Comparison of ENCODE assay signal across 1 cellular context in genomic region chr4:87092389-87093141, GRCh38.
TF ChIP-seq lines count a peak whose summit lies in the region.

No MANE protein-coding gene starts in this region.

TF ChIP-seq in K562, 482 proteins besides CTCF, POLR2A, EP300 and RAD21 (continued from another document and continues in another):
- TF ChIP-seq MLLT1 (IDR thresholded peaks at IDR 0.05) = no peak
- TF ChIP-seq ZNF518B (CRISPR knock-in tag; IDR thresholded peaks at IDR 0.05) = no peak
- TF ChIP-seq IRF9 (tag; IDR thresholded peaks at IDR 0.05) = no peak
- no peak for TF ChIP-seq KDM5B (IDR thresholded peaks at IDR 0.05; ENCODE audit: insufficient replicate concordance, low read depth, low read length)
- peak; percentile 53; the same call in 1 of the 2 replicates for TF ChIP-seq DPF2 (IDR thresholded peaks at IDR 0.05)
- no peak for TF ChIP-seq ZNF197 (CRISPR knock-in tag; IDR thresholded peaks at IDR 0.05; ENCODE audit: low read depth)
- TF ChIP-seq NR1H2 (CRISPR knock-in tag; IDR thresholded peaks at IDR 0.05) = no peak
- no peak for TF ChIP-seq PTBP1 (IDR thresholded peaks at IDR 0.05; ENCODE audit: low read depth, low read length)
- peak; percentile 66 for TF ChIP-seq ARID1B (IDR thresholded peaks at IDR 0.05)
- no peak for TF ChIP-seq ZNF589 (CRISPR knock-in tag; IDR thresholded peaks at IDR 0.05; ENCODE audit: low read depth)
- TF ChIP-seq MEF2A (IDR thresholded peaks at IDR 0.05; ENCODE audit: control insufficient read depth, low read depth, low read length) = no peak
- TF ChIP-seq GTF2E2 (tag; IDR thresholded peaks at IDR 0.05) = no peak
- no peak for TF ChIP-seq E4F1 (CRISPR knock-in tag; IDR thresholded peaks at IDR 0.05; ENCODE audit: borderline replicate concordance)
- no peak for TF ChIP-seq ATF2 (CRISPR knock-in tag; IDR thresholded peaks at IDR 0.05)
- no peak for TF ChIP-seq MGA (IDR thresholded peaks at IDR 0.05)
- TF ChIP-seq SREBF2 (CRISPR knock-in tag; IDR thresholded peaks at IDR 0.05) = no peak
- no peak for TF ChIP-seq NELFE (IDR thresholded peaks at IDR 0.05; ENCODE audit: insufficient read depth, insufficient read length)
- TF ChIP-seq MNT (conservative IDR thresholded peaks at IDR 0.05) = 0 out of 4 replicates have a peak, but pooled peaks of 1 of the 2 experiments have one; percentile 38
- TF ChIP-seq FIP1L1 (IDR thresholded peaks at IDR 0.05; ENCODE audit: low read depth, low read length, poor library complexity, severe bottlenecking) = no peak
- no peak for TF ChIP-seq PURB (CRISPR knock-in tag; IDR thresholded peaks at IDR 0.05; ENCODE audit: low read depth)
- TF ChIP-seq UBTF (IDR thresholded peaks at IDR 0.05; ENCODE audit: borderline replicate concordance in 1 of 2, low read depth in 2 of 2, low read length in 2 of 2) = no peak
- TF ChIP-seq EWSR1 (IDR thresholded peaks at IDR 0.05; ENCODE audit: borderline replicate concordance, low read depth, partially characterized antibody) = no peak
- TF ChIP-seq RFX1 (IDR thresholded peaks at IDR 0.05) = peak; percentile 54
- no peak for TF ChIP-seq FOXK1 (CRISPR knock-in tag; IDR thresholded peaks at IDR 0.05; ENCODE audit: borderline replicate concordance)
- no peak for TF ChIP-seq SMAD2 (IDR thresholded peaks at IDR 0.05; ENCODE audit: low read depth, low read length)
